Comparison of ENCODE assay signal across 7 cellular contexts in genomic region chr1:204503122-204503912, GRCh38. TPM values are rescaled to one million over a fixed set of nuclear protein-coding genes. Genes with fewer than 3 reads are reported as not detected.
DNase-seq lines count a peak whose midpoint lies in the region; ATAC-seq and TF ChIP-seq lines count a peak whose summit lies in the region.

No MANE protein-coding gene starts in this region.

- peak overlapping the region; percentile 20; the same call in 1 of the 2 replicates for H2AFZ ChIP-seq in KMS-11 (ENCODE audit: low read depth)

- H4K20me1 ChIP-seq in KMS-11 (ENCODE audit: insufficient read depth) = no peaks in the 10 kb centered on the region

- DNase-seq in DMS79 (lab: John Stamatoyannopoulos, UW) (peak; percentile 83), NT2/D1 (ENCODE audit: low read depth, low spot score) (peak; percentile 57), chondrocyte (ENCODE audit: low spot score) (no peak), midbrain (lab: John Stamatoyannopoulos, UW) (peak; percentile 83)
- no peak for DNase-seq in stimulated activated CD8-positive, alpha-beta memory T cell treated with anti-CD3 and anti-CD28 coated beads, Interleukin-4, amount 100 ng/mL, for 48 hours

- no peaks in the 10 kb centered on the region for H3K79me2 ChIP-seq in KMS-11 (ENCODE audit: insufficient read depth, low read depth)

- H3K9me3 Mint-ChIP-seq in chondrocyte (ENCODE audit: low read depth) = no peaks in the 10 kb centered on the region

- H3K4me3 ChIP-seq in KMS-11 (IDR thresholded peaks at IDR 0.05; ENCODE audit: insufficient read depth, low read depth, low read length) (no peak overlapping the region), NT2/D1 (ENCODE audit: insufficient read length, low read depth) (no peak overlapping the region)

- 0 out of 2 replicates have a peak overlapping the region, but pooled peaks have one; percentile 1 for H3K4me2 ChIP-seq in KMS-11

- H3K27ac ChIP-seq in KMS-11 = no peak overlapping the region

- H3K27me3 ChIP-seq in KMS-11 (ENCODE audit: insufficient read depth, low read depth) = no peaks in the 10 kb centered on the region
- no peaks in the 10 kb centered on the region for H3K27me3 ChIP-seq in NT2/D1 (ENCODE audit: insufficient read depth, insufficient read length)

- peaks cover 12% of the 10 kb centered on the region for H3K9me3 ChIP-seq in NT2/D1 (ENCODE audit: insufficient read depth, low read length)

- no peak overlapping the region for H3K27ac Mint-ChIP-seq in chondrocyte (ENCODE audit: unreplicated experiment)

- H3K4me3 Mint-ChIP-seq in chondrocyte (ENCODE audit: unreplicated experiment) = no peak overlapping the region

- H3K36me3 ChIP-seq in KMS-11 (ENCODE audit: insufficient read depth) = no peaks in the 10 kb centered on the region
- H3K36me3 ChIP-seq in NT2/D1 (ENCODE audit: insufficient read depth, insufficient read length, low read length) = no peaks in the 10 kb centered on the region

- H3K9ac ChIP-seq in KMS-11 = no peak overlapping the region
- no peak overlapping the region for H3K9ac ChIP-seq in NT2/D1 (ENCODE audit: insufficient read length, low read depth)

- H3K4me1 ChIP-seq in KMS-11 (ENCODE audit: low read depth, poor library complexity, severe bottlenecking) (peaks cover 16% of the 10 kb centered on the region), NT2/D1 (ENCODE audit: insufficient read depth, insufficient read length) (no peaks in the 10 kb centered on the region)

- ATAC-seq in HG03039 (IDR thresholded peaks at IDR 0.05; ENCODE audit: unreplicated experiment) = no peak

- no peaks in the 10 kb centered on the region for H3K27me3 Mint-ChIP-seq in chondrocyte (ENCODE audit: low read depth)

- no peaks in the 10 kb centered on the region for H3K36me3 Mint-ChIP-seq in chondrocyte (ENCODE audit: low read depth)

- peaks cover 21% of the 10 kb centered on the region for H3K4me1 Mint-ChIP-seq in chondrocyte (ENCODE audit: low read depth)

- TF ChIP-seq CTCF in KMS-11 (conservative IDR thresholded peaks at IDR 0.05; ENCODE audit: low read depth, low read length) (peak; percentile 94), chondrocyte (IDR thresholded peaks at IDR 0.05) (peak; percentile 93)

RNA-seq across cellular contexts. Expression of gene PIK3C2B, which starts 8.7 kb away (rescaled TPM):
- 19.5 to 22.4 TPM (median 19.6 TPM) in 3 replicates for total RNA-seq in chondrocyte

RNA-seq across cellular contexts. Expression of gene MDM4, which starts 12.9 kb away (rescaled TPM):
- 35.3 to 51.1 TPM (median 39.1 TPM) in 3 replicates for total RNA-seq in chondrocyte

Comparison
In these comparisons a context has a peak if more than half of its experiments do, and no peak if none do; other contexts are left out.
1. DNase-seq: peak in DMS79 (single experiment), NT2/D1 (single experiment) and midbrain (single experiment); none in chondrocyte (single experiment) and stimulated activated CD8-positive, alpha-beta memory T cell treated with anti-CD3 and anti-CD28 coated beads, Interleukin-4, amount 100 ng/mL, for 48 hours (single experiment).